In genomic region chr10:100267237-100268104, GRCh38 we compare ENCODE assay signal across 1 cellular context.
A peak's percentile ranks its signal among the peaks of the same experiment; 100 is the strongest.
TF ChIP-seq lines count a peak whose summit lies in the region.

Gene CWF19L1 (minus strand): TSS chr10:100267638. CDS start chr10:100267593, 45 bp downstream.

TF ChIP-seq in HepG2, 621 proteins besides CTCF, POLR2A, EP300 and RAD21 (continued from another document and continues in another):
- TF ChIP-seq YEATS4 (CRISPR knock-in tag; IDR thresholded peaks at IDR 0.05; ENCODE audit: borderline replicate concordance) (no peak), NFYB (CRISPR knock-in tag; IDR thresholded peaks at IDR 0.05) (peak; percentile 92), RBFOX2 (IDR thresholded peaks at IDR 0.05; ENCODE audit: low read depth, low read length) (no peak), SAFB2 (CRISPR knock-in tag; IDR thresholded peaks at IDR 0.05; ENCODE audit: borderline replicate concordance, low read depth) (0 out of 2 replicates have a peak, but pooled peaks have one; percentile 68), ZNF142 (CRISPR knock-in tag; IDR thresholded peaks at IDR 0.05) (no peak), TEF (CRISPR knock-in tag; IDR thresholded peaks at IDR 0.05) (no peak), ZNF788 (CRISPR knock-in tag; IDR thresholded peaks at IDR 0.05; ENCODE audit: borderline replicate concordance) (no peak; the same call in 1 of the 2 replicates), ATAD3A (CRISPR knock-in tag; IDR thresholded peaks at IDR 0.05) (no peak), ZNF790 (CRISPR knock-in tag; IDR thresholded peaks at IDR 0.05; ENCODE audit: borderline replicate concordance) (no peak), MXD1 (CRISPR knock-in tag; IDR thresholded peaks at IDR 0.05) (no peak), CENPT (CRISPR knock-in tag; IDR thresholded peaks at IDR 0.05; ENCODE audit: low read depth) (no peak), CERS6 (CRISPR knock-in tag; IDR thresholded peaks at IDR 0.05) (no peak), E2F2 (CRISPR knock-in tag; IDR thresholded peaks at IDR 0.05; ENCODE audit: borderline replicate concordance) (no peak), NR1H2 (CRISPR knock-in tag; IDR thresholded peaks at IDR 0.05; ENCODE audit: borderline replicate concordance, low read depth) (no peak), SPEN (CRISPR knock-in tag; IDR thresholded peaks at IDR 0.05; ENCODE audit: low read depth) (peak; percentile 86), MED13 (CRISPR knock-in tag; IDR thresholded peaks at IDR 0.05) (no peak), STAG1 (CRISPR knock-in tag; IDR thresholded peaks at IDR 0.05) (no peak), ZNF263 (CRISPR knock-in tag; IDR thresholded peaks at IDR 0.05) (0 out of 2 replicates have a peak, but pooled peaks have one; percentile 16), SOX13 (IDR thresholded peaks at IDR 0.05) (no peak), SOX13 (CRISPR knock-in tag; conservative IDR thresholded peaks at IDR 0.05 in 1 of 2, IDR thresholded peaks at IDR 0.05 in 1 of 2) (no peak), ZNF207 (IDR thresholded peaks at IDR 0.05; ENCODE audit: borderline replicate concordance) (no peak), ZBTB3 (CRISPR knock-in tag; IDR thresholded peaks at IDR 0.05; ENCODE audit: borderline replicate concordance, low read depth) (no peak), ZKSCAN5 (CRISPR knock-in tag; IDR thresholded peaks at IDR 0.05) (no peak), ZNF703 (CRISPR knock-in tag; IDR thresholded peaks at IDR 0.05; ENCODE audit: borderline replicate concordance) (no peak), MXD3 (CRISPR knock-in tag; IDR thresholded peaks at IDR 0.05) (no peak), RARG (CRISPR knock-in tag; IDR thresholded peaks at IDR 0.05; ENCODE audit: low read depth) (no peak), TGIF2 (CRISPR knock-in tag; IDR thresholded peaks at IDR 0.05) (peak; percentile 73; the same call in 1 of the 2 replicates), TERF1 (CRISPR knock-in tag; IDR thresholded peaks at IDR 0.05) (no peak), KIAA2018 (CRISPR knock-in tag; IDR thresholded peaks at IDR 0.05; ENCODE audit: borderline replicate concordance) (no peak), RCOR2 (CRISPR knock-in tag; IDR thresholded peaks at IDR 0.05) (no peak), NBN (conservative IDR thresholded peaks at IDR 0.05) (no peak), ZNF781 (CRISPR knock-in tag; IDR thresholded peaks at IDR 0.05; ENCODE audit: borderline replicate concordance, not compliant biosample characterization) (no peak), MNT (IDR thresholded peaks at IDR 0.05) (no peak; the same call in 1 of the 2 replicates), GPBP1L1 (CRISPR knock-in tag; IDR thresholded peaks at IDR 0.05) (no peak), CBX2 (IDR thresholded peaks at IDR 0.05; ENCODE audit: low read depth, low read length) (no peak), CBX2 (CRISPR knock-in tag; IDR thresholded peaks at IDR 0.05; ENCODE audit: low read depth) (no peak), FOXA1 (IDR thresholded peaks at IDR 0.05) (no peak), FOXA1 (CRISPR knock-in tag; IDR thresholded peaks at IDR 0.05) (no peak), MBNL3 (CRISPR knock-in tag; conservative IDR thresholded peaks at IDR 0.05) (no peak), KDM2A (CRISPR knock-in tag; IDR thresholded peaks at IDR 0.05; ENCODE audit: borderline replicate concordance, low read depth) (peak; percentile 81)
